In the genomic region with DNA sequence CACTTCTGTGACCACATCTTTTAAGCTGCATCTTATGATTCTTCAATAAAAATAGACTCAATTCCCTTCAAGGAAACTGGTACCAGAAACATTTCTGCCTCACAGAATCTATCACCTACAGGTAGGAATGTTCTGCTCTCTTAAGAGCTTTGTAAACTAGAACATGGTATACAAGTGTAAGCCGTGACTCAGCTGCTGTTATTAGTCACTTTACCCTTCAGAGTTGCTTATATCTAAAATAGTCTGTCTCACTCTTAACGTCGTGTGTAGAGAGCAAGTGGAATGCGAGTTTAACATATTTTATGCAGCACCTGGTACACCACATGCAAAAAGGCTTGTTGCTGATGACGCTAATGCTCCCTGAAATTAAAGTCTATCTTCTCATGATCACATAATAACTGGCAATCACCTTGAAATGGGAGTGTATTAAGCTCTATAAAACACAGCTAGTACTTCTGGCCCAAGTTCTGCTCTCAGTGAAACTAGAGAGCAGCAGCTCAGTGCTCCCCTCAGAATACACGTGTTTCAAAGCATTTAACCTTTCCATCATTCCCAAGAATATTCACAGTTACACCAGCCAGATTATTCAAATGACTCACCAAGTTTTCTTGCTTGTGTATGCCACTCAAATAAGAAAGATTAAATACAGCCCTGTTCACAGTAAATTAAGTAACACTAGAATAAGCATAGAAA, we compare ENCODE assay signal across 10 cellular contexts.
DNase-seq lines count a peak whose midpoint lies in the region; ATAC-seq and TF ChIP-seq lines count a peak whose summit lies in the region.
"Had no signal": no experiment of that assay in that cellular context is flagged by ENCODE, and none has a peak within 500 bp of the region (broad histone marks: within the 10 kb centered on the region; RNA-seq: fewer than 3 reads in every experiment).

No MANE protein-coding gene starts in this region.

- no peak for DNase-seq in activated naive CD4-positive, alpha-beta T cell treated with anti-CD3 and anti-CD28 coated beads, Interleukin-2, amount 50 U/mL, for 72 hours (ENCODE audit: low spot score in 2 of 2)
- no peak for DNase-seq in activated naive CD4-positive, alpha-beta T cell treated with anti-CD3 and anti-CD28 coated beads, Interleukin-2, amount 10 ng/mL, durations not matched to agents 7 days and 5 days
- DNase-seq in Panc1 (ENCODE audit: low read depth, low spot score) (no peak), fibroblast of mammary gland (ENCODE audit: low read depth) (peak; percentile 87), GM13977 (ENCODE audit: low spot score) (no peak), T1000 (lab: John Stamatoyannopoulos, UW) (no peak), SW 1271 (lab: John Stamatoyannopoulos, UW) (no peak)
- no peak for DNase-seq in stimulated activated naive CD8-positive, alpha-beta T cell treated with anti-CD3 and anti-CD28 coated beads, Interleukin-15, amount 100 ng/mL, for 72 hours
- DNase-seq: CD4-positive, alpha-beta T cell; stimulated activated CD4-positive, alpha-beta T cell treated with anti-CD3 and anti-CD28 coated beads, Interleukin-4, amount 100 ng/mL, for 1 hour had no signal

- H3K27ac Mint-ChIP-seq in activated naive CD4-positive, alpha-beta T cell treated with anti-CD3 and anti-CD28 coated beads, Interleukin-2, amount 50 U/mL, for 72 hours: no peak overlapping the region
- H3K27ac Mint-ChIP-seq in activated naive CD4-positive, alpha-beta T cell treated with anti-CD3 and anti-CD28 coated beads, Interleukin-2, amount 10 ng/mL, durations not matched to agents 7 days and 5 days: no peak overlapping the region
- no peak overlapping the region for H3K27ac Mint-ChIP-seq in stimulated activated naive CD8-positive, alpha-beta T cell treated with anti-CD3 and anti-CD28 coated beads, Interleukin-15, amount 100 ng/mL, for 72 hours
- H3K27ac Mint-ChIP-seq: CD4-positive, alpha-beta T cell had no signal

- H3K4me3 ChIP-seq in Panc1 (ENCODE audit: low read depth in 2 of 2, low read length in 2 of 2) (no peak overlapping the region), fibroblast of mammary gland (ENCODE audit: control insufficient read depth, low read depth, low read length) (no peak overlapping the region)

- intact Hi-C loops in Panc1 (cut with micrococcal nuclease; ENCODE audit: unreplicated experiment): no loop called here

- no TSS peak for BruUV-seq in Panc1 (replicated peaks; lab: Mats Ljungman, UMichigan)

- H3K27ac ChIP-seq in Panc1 (ENCODE audit: low read length): no peak overlapping the region

- CTCF ChIA-PET in activated naive CD4-positive, alpha-beta T cell treated with anti-CD3 and anti-CD28 coated beads, Interleukin-2, amount 10 ng/mL, durations not matched to agents 7 days and 5 days (lab: Charles Lee): no interaction called here
- CTCF ChIA-PET in Panc1 (lab: Charles Lee): no interaction called here

- POLR2A ChIA-PET in Panc1 (lab: Charles Lee): no interaction called here

- peaks cover 0 to 5% of the 10 kb centered on the region in 2 donors for H3K9me3 Mint-ChIP-seq in activated naive CD4-positive, alpha-beta T cell treated with anti-CD3 and anti-CD28 coated beads, Interleukin-2, amount 50 U/mL, for 72 hours
- H3K9me3 Mint-ChIP-seq in activated naive CD4-positive, alpha-beta T cell treated with anti-CD3 and anti-CD28 coated beads, Interleukin-2, amount 10 ng/mL, durations not matched to agents 7 days and 5 days: peaks cover 4% of the 10 kb centered on the region
- H3K9me3 Mint-ChIP-seq in stimulated activated naive CD8-positive, alpha-beta T cell treated with anti-CD3 and anti-CD28 coated beads, Interleukin-15, amount 100 ng/mL, for 72 hours: peaks cover 3 to 4% of the 10 kb centered on the region in 2 donors
- H3K9me3 Mint-ChIP-seq: CD4-positive, alpha-beta T cell had no signal

- in situ Hi-C loops in Panc1 (cut with HindIII; ENCODE audit: low pct_unique_long_range_greater_than_20kb, low sequenced_read_pairs) (no loop called here), GM13977 (cut with MboI; ENCODE audit: low pct_unique_long_range_greater_than_20kb, low sequenced_read_pairs, unreplicated experiment) (no loop called here)

- peaks cover 8 to 10% of the 10 kb centered on the region in 2 donors for H3K36me3 Mint-ChIP-seq in activated naive CD4-positive, alpha-beta T cell treated with anti-CD3 and anti-CD28 coated beads, Interleukin-2, amount 50 U/mL, for 72 hours
- no peaks in the 10 kb centered on the region for H3K36me3 Mint-ChIP-seq in activated naive CD4-positive, alpha-beta T cell treated with anti-CD3 and anti-CD28 coated beads, Interleukin-2, amount 10 ng/mL, durations not matched to agents 7 days and 5 days

- no peaks in the 10 kb centered on the region for H3K27me3 Mint-ChIP-seq in activated naive CD4-positive, alpha-beta T cell treated with anti-CD3 and anti-CD28 coated beads, Interleukin-2, amount 10 ng/mL, durations not matched to agents 7 days and 5 days
- no peaks in the 10 kb centered on the region for H3K27me3 Mint-ChIP-seq in stimulated activated naive CD8-positive, alpha-beta T cell treated with anti-CD3 and anti-CD28 coated beads, Interleukin-15, amount 100 ng/mL, for 72 hours
- H3K27me3 Mint-ChIP-seq: CD4-positive, alpha-beta T cell had no signal

- ATAC-seq in activated naive CD4-positive, alpha-beta T cell treated with anti-CD3 and anti-CD28 coated beads, Interleukin-2, amount 50 U/mL, for 72 hours: peak; percentile 55 to 84
- ATAC-seq in Panc1: peak; percentile 74
- ATAC-seq in stimulated activated naive CD8-positive, alpha-beta T cell treated with anti-CD3 and anti-CD28 coated beads, Interleukin-15, amount 100 ng/mL, for 72 hours: peak; percentile 31

- H3K4me1 Mint-ChIP-seq in activated naive CD4-positive, alpha-beta T cell treated with anti-CD3 and anti-CD28 coated beads, Interleukin-2, amount 10 ng/mL, durations not matched to agents 7 days and 5 days: no peaks in the 10 kb centered on the region
- H3K4me1 Mint-ChIP-seq in stimulated activated naive CD8-positive, alpha-beta T cell treated with anti-CD3 and anti-CD28 coated beads, Interleukin-15, amount 100 ng/mL, for 72 hours: no peaks in the 10 kb centered on the region

- no peaks in the 10 kb centered on the region for H3K4me1 ChIP-seq in Panc1 (ENCODE audit: control insufficient read depth, insufficient read depth, low read length)

- H3K36me3 ChIP-seq in Panc1 (ENCODE audit: control insufficient read depth, insufficient read depth, low read length): no peaks in the 10 kb centered on the region

- no peak overlapping the region for H3K4me3 Mint-ChIP-seq in activated naive CD4-positive, alpha-beta T cell treated with anti-CD3 and anti-CD28 coated beads, Interleukin-2, amount 10 ng/mL, durations not matched to agents 7 days and 5 days
- no peak overlapping the region for H3K4me3 Mint-ChIP-seq in stimulated activated naive CD8-positive, alpha-beta T cell treated with anti-CD3 and anti-CD28 coated beads, Interleukin-15, amount 100 ng/mL, for 72 hours
- H3K4me3 Mint-ChIP-seq: CD4-positive, alpha-beta T cell had no signal

- H3K9me3 ChIP-seq in Panc1 (ENCODE audit: control insufficient read depth, insufficient read depth, low read depth, low read length): no peaks in the 10 kb centered on the region

- no peaks in the 10 kb centered on the region for H3K27me3 ChIP-seq in Panc1 (ENCODE audit: control insufficient read depth, insufficient read depth, low read length)

- TF ChIP-seq CTCF in Panc1 (IDR thresholded peaks at IDR 0.05) (no peak; the same call in 1 of the 2 replicates), fibroblast of mammary gland (conservative IDR thresholded peaks at IDR 0.05; ENCODE audit: control insufficient read depth, insufficient read depth, low read depth, low read length) (peak; percentile 42), GM13977 (IDR thresholded peaks at IDR 0.05; ENCODE audit: extremely low read depth, insufficient read depth, missing control alignments) (no peak)
